ENCODE assay signal across 22 cellular contexts in genomic region chr17:44935116-44935515, GRCh38. TPM values are rescaled to one million over a fixed set of nuclear protein-coding genes. Genes with fewer than 3 reads are reported as not detected.
"Had no signal": no experiment of that assay in that cellular context is flagged by ENCODE, and none has a peak within 500 bp of the region (broad histone marks: within the 10 kb centered on the region; RNA-seq: fewer than 3 reads in every experiment).

No MANE protein-coding gene starts in this region.

- H3K27me3 Mint-ChIP-seq: activated CD8-positive, alpha-beta memory T cell treated with anti-CD3 and anti-CD28 coated beads, Interleukin-2, amount 10 ng/mL, durations not matched to agents 7 days and 5 days; activated CD8-positive, alpha-beta T cell treated with anti-CD3 and anti-CD28 coated beads for 36 hours had no signal

- H3K4me3 ChIP-seq: heart left ventricle, right lobe of liver, thyroid gland had no signal

- H3K4me3 Mint-ChIP-seq: activated CD8-positive, alpha-beta memory T cell treated with anti-CD3 and anti-CD28 coated beads, Interleukin-2, amount 10 ng/mL, durations not matched to agents 7 days and 5 days; activated CD8-positive, alpha-beta T cell treated with anti-CD3 and anti-CD28 coated beads for 36 hours; nephron; T-helper 1 cell treated with Interleukin-12 subunit alpha and Interleukin-12 subunit beta and Interleukin-4 antibody, amounts not matched to agents 30 μg/mL and 1 μg/mL, for 36 hours had no signal

- H3K4me1 Mint-ChIP-seq: nephron had no signal

- ATAC-seq: activated CD8-positive, alpha-beta memory T cell treated with anti-CD3 and anti-CD28 coated beads, Interleukin-2, amount 10 ng/mL, durations not matched to agents 7 days and 5 days; activated CD8-positive, alpha-beta T cell treated with anti-CD3 and anti-CD28 coated beads for 36 hours; heart left ventricle; left cardiac atrium had no signal

- H3K9me3 Mint-ChIP-seq: activated CD8-positive, alpha-beta T cell treated with anti-CD3 and anti-CD28 coated beads for 36 hours; T-helper 1 cell treated with Interleukin-12 subunit alpha and Interleukin-12 subunit beta and Interleukin-4 antibody, amounts not matched to agents 30 μg/mL and 1 μg/mL, for 36 hours had no signal

- DNase-seq: activated CD4-positive, alpha-beta T cell treated with anti-CD3 and anti-CD28 coated beads for 48 hours; activated CD8-positive, alpha-beta memory T cell treated with anti-CD3 and anti-CD28 coated beads, Interleukin-2, amount 10 ng/mL, durations not matched to agents 7 days and 5 days; activated CD8-positive, alpha-beta T cell treated with anti-CD3 and anti-CD28 coated beads for 36 hours; activated gamma-delta T cell treated with Interleukin-2 at 50 U/mL for 16 hours; activated T-cell treated with anti-CD3 and anti-CD28 coated beads for 4 hours; amygdala; left cardiac atrium; mesenchymal stem cell; small intestine; stimulated activated CD4-positive, alpha-beta T cell treated with anti-CD3 and anti-CD28 coated beads, Interleukin-15, amount 100 ng/mL, for 24 hours; stimulated activated naive CD4-positive, alpha-beta T cell; thyroid gland had no signal

- H3K27ac ChIP-seq: heart left ventricle, right lobe of liver, thyroid gland had no signal

- H3K27ac Mint-ChIP-seq: activated CD8-positive, alpha-beta memory T cell treated with anti-CD3 and anti-CD28 coated beads, Interleukin-2, amount 10 ng/mL, durations not matched to agents 7 days and 5 days; activated CD8-positive, alpha-beta T cell treated with anti-CD3 and anti-CD28 coated beads for 36 hours; nephron; T-helper 1 cell treated with Interleukin-12 subunit alpha and Interleukin-12 subunit beta and Interleukin-4 antibody, amounts not matched to agents 30 μg/mL and 1 μg/mL, for 36 hours had no signal

- H3K9me3 ChIP-seq: right lobe of liver, thyroid gland had no signal

- H3K27me3 ChIP-seq: heart left ventricle, right lobe of liver, thyroid gland had no signal

- H3K36me3 ChIP-seq: right lobe of liver, thyroid gland had no signal

- FAIRE-seq: endometrium, islet of Langerhans, small intestine had no signal

- H3K4me1 ChIP-seq: right lobe of liver, thyroid gland had no signal

RNA-seq across cellular contexts. Expression of gene KIF18B, which starts 12.5 kb away (rescaled TPM):
- total RNA-seq: bronchial epithelial cell had no signal

RNA-seq across cellular contexts. Expression of gene GFAP, which starts 19.8 kb away (rescaled TPM):
- total RNA-seq: activated CD8-positive, alpha-beta memory T cell treated with anti-CD3 and anti-CD28 coated beads, Interleukin-2, amount 10 ng/mL, durations not matched to agents 7 days and 5 days; activated CD8-positive, alpha-beta T cell treated with anti-CD3 and anti-CD28 coated beads for 36 hours; bronchial epithelial cell had no signal

RNA-seq across cellular contexts. Expression of gene C1QL1, which starts 33.0 kb away (rescaled TPM):
- total RNA-seq: activated CD8-positive, alpha-beta T cell treated with anti-CD3 and anti-CD28 coated beads for 36 hours; bronchial epithelial cell; epithelial cell of proximal tubule; mononuclear cell; subcutaneous adipose tissue had no signal
